13 cellular contexts compared by ENCODE assay signal in the genomic region with DNA sequence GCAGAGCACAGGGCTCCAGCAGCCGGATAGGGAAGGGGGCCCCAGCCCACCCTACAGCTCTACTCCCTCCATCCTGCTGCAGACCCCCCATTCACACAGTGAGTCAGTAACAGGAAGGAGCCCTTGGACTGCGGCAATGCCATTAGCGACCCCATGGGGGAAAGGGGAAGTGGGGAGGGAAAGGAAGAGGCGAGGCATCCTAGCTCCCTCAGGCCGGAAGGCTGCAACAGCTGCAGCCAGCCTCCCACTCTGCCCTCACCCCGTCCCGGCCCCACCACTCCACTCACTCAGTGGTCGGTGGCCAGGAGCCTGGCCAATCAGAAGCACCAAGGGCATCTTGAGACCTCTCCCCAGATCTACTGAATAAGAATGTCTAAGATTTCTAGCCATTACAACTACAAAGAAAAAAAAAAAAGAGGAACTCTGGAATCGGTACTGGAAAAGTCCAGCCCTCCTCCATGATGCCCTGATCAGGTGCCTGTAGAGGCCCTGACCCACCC. TPM values are rescaled to one million over a fixed set of nuclear protein-coding genes. Genes with fewer than 3 reads are reported as not detected.
DNase-seq lines count a peak whose midpoint lies in the region; ATAC-seq, FAIRE-seq and TF ChIP-seq lines count a peak whose summit lies in the region.
"Had no signal": no experiment of that assay in that cellular context is flagged by ENCODE, and none has a peak within 500 bp of the region (broad histone marks: within the 10 kb centered on the region; RNA-seq: fewer than 3 reads in every experiment).

No MANE protein-coding gene starts in this region.

- CTCF ChIA-PET in PC-9 (lab: Charles Lee) = no interaction called here

- no peak overlapping the region for H2AFZ ChIP-seq in PC-9

- no peak overlapping the region for H3K4me2 ChIP-seq in PC-9

- no peaks in the 10 kb centered on the region for H3K4me1 ChIP-seq in rectal smooth muscle tissue (ENCODE audit: control insufficient read depth, insufficient read depth, low read length)
- H3K4me1 ChIP-seq in PC-9 (replicated peaks; ENCODE audit: insufficient read depth) = peaks cover 18% of the 10 kb centered on the region

- H3K9ac ChIP-seq in rectal smooth muscle tissue (ENCODE audit: low read length) = no peak overlapping the region

- no peak for DNase-seq in GM12891 (ENCODE audit: insufficient read length, low spot score)
- DNase-seq in SKM-1 (lab: John Stamatoyannopoulos, UW; ENCODE audit: unreplicated experiment) = peak; percentile 39
- DNase-seq in left ventricle myocardium superior = peak; percentile 63
- no peak for DNase-seq in HUDEP-2 (lab: John Stamatoyannopoulos, UW; ENCODE audit: unreplicated experiment in 76 of 76)
- DNase-seq in activated T-cell treated with anti-CD3 and anti-CD28 coated beads, Interleukin-2, amount 50 U/mL, for 1 hour = no peak
- no peak for DNase-seq in PC-9
- DNase-seq: CD4-positive, alpha-beta memory T cell; NCI-H446 had no signal

- no TSS peak for BruUV-seq in PC-9 (replicated peaks; lab: Mats Ljungman, UMichigan)

- intact Hi-C loops in left ventricle myocardium superior (cut with micrococcal nuclease) (no loop called here), PC-9 (cut with micrococcal nuclease; ENCODE audit: unreplicated experiment) (loop anchor here (5.0 kb wide), 3 partner anchors 103 to 743 kb away; no protein-coding TSS in a partner anchor)

- peaks cover 22% of the 10 kb centered on the region; the same call in 1 of the 2 replicates for H3F3A ChIP-seq in PC-9 (ENCODE audit: insufficient read depth, low read depth)

- peak overlapping the region; percentile 23 for H3K27ac ChIP-seq in rectal smooth muscle tissue (ENCODE audit: low read depth, low read length)
- no peak overlapping the region for H3K27ac ChIP-seq in PC-9

- H3K4me3 ChIP-seq in rectal smooth muscle tissue (ENCODE audit: low read length) (no peak overlapping the region), PC-9 (no peak overlapping the region)

- H3K27me3 ChIP-seq in rectal smooth muscle tissue (ENCODE audit: control insufficient read depth, insufficient read depth, low read length) (no peaks in the 10 kb centered on the region), PC-9 (ENCODE audit: insufficient read depth, low read depth) (no peaks in the 10 kb centered on the region)

- POLR2A ChIA-PET in PC-9 (lab: Charles Lee; ENCODE audit: unreplicated experiment) = no interaction called here

- peak; percentile 85 for FAIRE-seq in GM12891 (lab: Jason Lieb, UNC)
- FAIRE-seq: colon had no signal

- TF ChIP-seq POLR2A in GM12891 (IDR thresholded peaks at IDR 0.05; ENCODE audit: low read depth, low read length) = no peak

- no peaks in the 10 kb centered on the region for H3K9me3 ChIP-seq in PC-9 (ENCODE audit: insufficient read depth, low read depth)

- no peak for TF ChIP-seq CTCF in PC-9 (conservative IDR thresholded peaks at IDR 0.05)

- H4K20me1 ChIP-seq in PC-9 (ENCODE audit: insufficient read depth) = 0 out of 2 replicates have a peak, but pooled peaks cover 29% of the 10 kb centered on the region

- ATAC-seq in left ventricle myocardium superior (peak; percentile 69), GM21381 (IDR thresholded peaks at IDR 0.05; ENCODE audit: unreplicated experiment) (no peak)

- no peaks in the 10 kb centered on the region for H3K36me3 ChIP-seq in rectal smooth muscle tissue (ENCODE audit: control insufficient read depth, insufficient read depth, low read length)
- H3K36me3 ChIP-seq in PC-9 (ENCODE audit: low read depth) = 0 out of 2 replicates have a peak, but pooled peaks cover 3% of the 10 kb centered on the region

- no peaks in the 10 kb centered on the region for H3K9me2 ChIP-seq in PC-9 (ENCODE audit: insufficient read depth)

- H3K79me2 ChIP-seq in PC-9 (ENCODE audit: low read depth) = peaks cover 18% of the 10 kb centered on the region; the same call in 1 of the 2 replicates

TF ChIP-seq in GM12891, 5 proteins besides CTCF, POLR2A, EP300 and RAD21:
- TF ChIP-seq TAF1 (IDR thresholded peaks at IDR 0.05; ENCODE audit: low read depth, low read length) = no peak
- no peak for TF ChIP-seq PAX5 (IDR thresholded peaks at IDR 0.05; ENCODE audit: insufficient read depth, low read length, severe bottlenecking)
- peak; percentile 85 for TF ChIP-seq SPI1 (IDR thresholded peaks at IDR 0.05; ENCODE audit: low read depth, low read length)

RNA-seq across cellular contexts. Expression of a gene that starts 14.1 kb away (rescaled TPM):
- 1.1 TPM for polyA plus RNA-seq in GM12891 (2012; ENCODE audit: low read depth, missing spikeins)
- total RNA-seq in left ventricle myocardium superior = 27.9 TPM
- 45.6 and 66.1 TPM in 2 replicates for total RNA-seq in PC-9 (2021)

RNA-seq across cellular contexts. Expression of a gene that starts 15.0 kb away (rescaled TPM):
- polyA plus RNA-seq in GM12891 (2012; ENCODE audit: low read depth, missing spikeins) = 0.10 TPM
- total RNA-seq in left ventricle myocardium superior (not detected), PC-9 (2021) (2.3 and 2.9 TPM in 2 replicates)
- total RNA-seq: CD4-positive, alpha-beta memory T cell; T-helper 2 cell treated with Interferon-gamma antibody and Interleukin-4, amounts not matched to agents 100 ng/mL and 5 ng/mL, for 36 hours had no signal
- polyA plus RNA-seq: CD4-positive, alpha-beta memory T cell; neural cell had no signal

Comparison
In these comparisons a context has a peak if more than half of its experiments do, and no peak if none do; other contexts are left out.
1. DNase-seq: peak in SKM-1 (single experiment) and left ventricle myocardium superior (single experiment); none in GM12891 (single experiment), HUDEP-2 (0 of 76), activated T-cell treated with anti-CD3 and anti-CD28 coated beads, Interleukin-2, amount 50 U/mL, for 1 hour (single experiment) and PC-9 (0 of 2).